Comparison of ENCODE assay signal across 8 cellular contexts in genomic region chr14:50599700-50600444, GRCh38. TPM values are rescaled to one million over a fixed set of nuclear protein-coding genes. Genes with fewer than 3 reads are reported as not detected.
DNase-seq lines count a peak whose midpoint lies in the region; ATAC-seq and TF ChIP-seq lines count a peak whose summit lies in the region.

No MANE protein-coding gene starts in this region.

- peak overlapping the region in 45 of 59 donors; percentile 3 to 83 (median 62) for H3K27ac ChIP-seq in dorsolateral prefrontal cortex

- no peak overlapping the region for H3K4me3 ChIP-seq in dorsolateral prefrontal cortex

- intact Hi-C loops in Right ventricle myocardium inferior (cut with DNase I) (loop anchor here (2.0 to 5.0 kb wide), 3 partner anchors 112 to 263 kb away; no protein-coding TSS in a partner anchor), cardiac septum (cut with DNase I) (loop anchor here (5.0 kb wide), 2 partner anchors 177 to 262 kb away; no protein-coding TSS in a partner anchor), dorsolateral prefrontal cortex (cut with DNase I) (loop anchor here (5.0 kb wide), 4 partner anchors 38 to 262 kb away; partner anchors contain the start of gene ATL1 (in 1 of the 2))

- TF ChIP-seq CTCF in dorsolateral prefrontal cortex (IDR thresholded peaks at IDR 0.05 in 54 of 56, conservative IDR thresholded peaks at IDR 0.05 in 2 of 56; ENCODE audit: low read depth in 1 of 56, partially characterized antibody in 56 of 56): peak; percentile 43 to 88 (median 70)

- DNase-seq in Right ventricle myocardium inferior (ENCODE audit: missing footprints): no peak
- DNase-seq in cardiac septum (ENCODE audit: low spot score): no peak
- DNase-seq in NCI-H2171 treated with DMSO at 0.1 percent for 48 hours (lab: John Stamatoyannopoulos, UW): peak; percentile 54
- no peak for DNase-seq in dorsolateral prefrontal cortex
- DNase-seq in middle frontal gyrus (ENCODE audit: extremely low spot score, low spot score): peak; percentile 36
- DNase-seq in activated gamma-delta T cell (lab: John Stamatoyannopoulos, UW): no peak

- ATAC-seq in Right ventricle myocardium inferior (peak; percentile 62), HG03135 (IDR thresholded peaks at IDR 0.05; ENCODE audit: unreplicated experiment) (no peak), HG03139 (IDR thresholded peaks at IDR 0.05; ENCODE audit: unreplicated experiment) (no peak)

- no peaks in the 10 kb centered on the region for H3K27me3 ChIP-seq in dorsolateral prefrontal cortex

RNA-seq across cellular contexts. Expression of gene ATL1, which starts 39.9 kb away (rescaled TPM):
- total RNA-seq in Right ventricle myocardium inferior (1.1 TPM), cardiac septum (1.5 TPM), dorsolateral prefrontal cortex (100 to 1,000 TPM in 60 of 120 experiments, 10 to 100 TPM in 60; 29.5 to 146 (median 100.0) TPM)

Comparison
In these comparisons a context has a peak if more than half of its experiments do, and no peak if none do; other contexts are left out.
1. DNase-seq: peak in NCI-H2171 treated with DMSO at 0.1 percent for 48 hours (single experiment) and middle frontal gyrus (single experiment); none in Right ventricle myocardium inferior (single experiment), cardiac septum (single experiment), dorsolateral prefrontal cortex (0 of 10) and activated gamma-delta T cell (single experiment).
2. RNA of gene ATL1, which starts 39.9 kb away (total RNA-seq): 29.5 to 146 TPM in dorsolateral prefrontal cortex; 1.5 TPM in cardiac septum (single experiment) and 1.1 TPM in Right ventricle myocardium inferior (single experiment); every median in the first group is over 10 times any median in the second.